In the genomic region with DNA sequence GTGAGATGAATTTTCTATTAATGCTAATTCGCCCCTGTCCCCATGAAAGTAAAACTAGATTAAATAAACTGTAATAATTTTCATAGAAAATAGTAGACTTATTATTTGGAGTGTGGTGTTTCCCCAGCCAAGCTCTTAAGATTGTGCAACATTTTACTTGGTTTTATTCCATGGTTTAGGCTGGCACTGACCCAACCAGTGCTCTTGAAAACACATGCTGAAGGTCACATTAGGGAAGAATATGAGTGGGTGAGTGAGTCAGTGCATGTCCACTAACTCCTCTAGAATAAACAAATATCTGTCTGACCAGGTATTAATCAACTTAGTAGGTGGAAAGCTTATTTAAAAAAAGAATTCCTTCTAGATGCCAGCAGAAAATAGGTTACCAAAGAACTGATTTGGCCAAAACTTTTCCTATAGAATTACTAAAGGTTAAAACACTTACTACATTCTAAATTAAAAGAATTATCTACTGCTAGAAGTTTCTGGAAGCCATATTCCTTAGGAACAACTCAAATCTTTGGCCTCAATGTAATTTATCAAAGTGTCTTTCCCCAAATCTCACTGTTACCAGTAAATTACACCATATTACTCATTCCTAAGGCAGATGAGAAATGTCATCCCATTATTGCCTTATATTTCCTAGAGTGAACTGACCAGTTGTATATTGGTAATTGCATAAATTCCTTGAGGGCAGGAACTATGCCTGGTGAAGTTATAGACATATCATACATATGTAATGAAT, we compare ENCODE assay signal across 9 cellular contexts.
DNase-seq lines count a peak whose midpoint lies in the region; ATAC-seq, FAIRE-seq and TF ChIP-seq lines count a peak whose summit lies in the region.
"Had no signal": no experiment of that assay in that cellular context is flagged by ENCODE, and none has a peak within 500 bp of the region (broad histone marks: within the 10 kb centered on the region; RNA-seq: fewer than 3 reads in every experiment).

No MANE protein-coding gene starts in this region.

- H3K4me3 ChIP-seq in bronchial epithelial cell (ENCODE audit: low read depth, low read length): no peak overlapping the region
- no peak overlapping the region for H3K4me3 ChIP-seq in urinary bladder (ENCODE audit: low read depth, low read length)

- peak; percentile 100 for ATAC-seq in left lobe of liver

- WGBS in urinary bladder: 35% methylated on average over 1 of the region's 1 CpG

- H3K27me3 ChIP-seq in bronchial epithelial cell (ENCODE audit: control insufficient read depth, insufficient read depth, low read length): no peaks in the 10 kb centered on the region

- H3K27ac ChIP-seq in urinary bladder (ENCODE audit: low read depth): peak overlapping the region; percentile 23

- no peak for FAIRE-seq in bronchial epithelial cell (lab: Jason Lieb, UNC)

- peak; percentile 52 for DNase-seq in DMS153 (lab: John Stamatoyannopoulos, UW)
- no peak for DNase-seq in DMS153 treated with DMSO at 0.1 percent for 48 hours (lab: John Stamatoyannopoulos, UW; ENCODE audit: unreplicated experiment)
- peak; percentile 96 for DNase-seq in bronchial epithelial cell (ENCODE audit: low read depth)
- peak; percentile 80 for DNase-seq in left lobe of liver (ENCODE audit: low spot score)
- no peak for DNase-seq in activated effector memory CD4-positive, alpha-beta T cell treated with anti-CD3 and anti-CD28 coated beads, Interleukin-2, amount 50 U/mL, for 16 hours
- DNase-seq in NCI-H510A (lab: John Stamatoyannopoulos, UW): no peak
- DNase-seq in stimulated activated CD4-positive, alpha-beta T cell treated with anti-CD3 and anti-CD28 coated beads, Interleukin-12 subunit alpha, Interleukin-12 subunit beta, amount 100 ng/mL, for 4 hours: no peak
- DNase-seq: 8988T had no signal

- no peaks in the 10 kb centered on the region for H3K36me3 ChIP-seq in bronchial epithelial cell (ENCODE audit: control insufficient read depth, insufficient read depth, low read length)
- H3K36me3 ChIP-seq in urinary bladder (ENCODE audit: insufficient read depth): no peaks in the 10 kb centered on the region

- TF ChIP-seq CTCF in bronchial epithelial cell (IDR thresholded peaks at IDR 0.05; ENCODE audit: insufficient read depth, low read length, severe bottlenecking): no peak

- no peaks in the 10 kb centered on the region for H3K4me1 ChIP-seq in urinary bladder (ENCODE audit: insufficient read depth)

Comparison
In these comparisons a context has a peak if more than half of its experiments do, and no peak if none do; other contexts are left out.
1. DNase-seq: peak in DMS153 (single experiment), bronchial epithelial cell (single experiment) and left lobe of liver (single experiment); none in DMS153 treated with DMSO at 0.1 percent for 48 hours (single experiment), activated effector memory CD4-positive, alpha-beta T cell treated with anti-CD3 and anti-CD28 coated beads, Interleukin-2, amount 50 U/mL, for 16 hours (single experiment), NCI-H510A (single experiment) and stimulated activated CD4-positive, alpha-beta T cell treated with anti-CD3 and anti-CD28 coated beads, Interleukin-12 subunit alpha, Interleukin-12 subunit beta, amount 100 ng/mL, for 4 hours (single experiment).